9 cellular contexts compared by ENCODE assay signal in the genomic region with DNA sequence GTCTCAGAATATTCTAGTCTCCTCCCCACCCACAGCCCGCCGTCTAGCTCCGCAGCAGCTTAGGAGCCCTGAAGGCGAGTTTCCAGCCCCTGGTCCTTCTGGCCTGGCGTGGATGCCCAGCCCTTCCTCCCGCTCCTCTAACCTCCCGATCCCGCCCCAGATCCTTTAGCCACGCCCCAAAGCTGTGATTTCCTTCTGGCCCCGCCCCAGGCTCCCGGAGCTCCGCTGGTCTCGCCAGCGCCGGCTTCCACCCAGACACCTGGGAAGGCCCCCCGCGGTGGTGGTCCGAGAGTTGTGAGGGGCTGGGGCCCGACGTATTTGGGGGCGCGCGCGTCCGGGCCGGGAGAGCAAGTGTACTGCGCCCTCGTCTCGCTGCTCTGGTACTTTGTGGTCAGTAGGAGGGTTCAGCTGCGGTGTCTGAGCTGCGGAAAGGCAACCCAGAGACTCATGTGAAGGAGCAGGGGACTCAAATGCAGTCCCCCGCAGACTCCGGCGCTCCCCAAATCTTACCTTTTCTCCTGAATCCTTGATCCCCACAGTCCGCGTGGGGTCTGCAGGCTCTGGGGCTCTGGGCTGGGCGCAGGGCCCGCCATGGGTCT. TPM values are rescaled to one million over a fixed set of nuclear protein-coding genes. Genes with fewer than 3 reads are reported as not detected.
DNase-seq lines count a peak whose midpoint lies in the region; ATAC-seq and TF ChIP-seq lines count a peak whose summit lies in the region.
"Had no signal": no experiment of that assay in that cellular context is flagged by ENCODE, and none has a peak within 500 bp of the region (broad histone marks: within the 10 kb centered on the region; RNA-seq: fewer than 3 reads in every experiment).

A gene (minus strand): TSS at position 114 of the 599 bp plus-strand sequence. CDS start 2,374 bp downstream, outside the sequence.

- H3K9me3 ChIP-seq in SK-N-SH, result no peaks in the 10 kb centered on the region
- H3K9me3 ChIP-seq in mammary epithelial cell (replicated peaks; ENCODE audit: insufficient read depth, low read length), result no peaks in the 10 kb centered on the region
- H3K9me3 ChIP-seq in spleen, result no peaks in the 10 kb centered on the region

- H3F3A ChIP-seq in SK-N-SH (replicated peaks; ENCODE audit: insufficient read depth), result peaks cover 9% of the 10 kb centered on the region

- no peaks in the 10 kb centered on the region for H3K9me3 Mint-ChIP-seq in immature natural killer cell

- ATAC-seq in HG03139 (IDR thresholded peaks at IDR 0.05; ENCODE audit: unreplicated experiment), result no peak
- ATAC-seq in GM21381 (IDR thresholded peaks at IDR 0.05; ENCODE audit: unreplicated experiment), result no peak

- H3K27ac ChIP-seq in SK-N-SH (ENCODE audit: low read depth in 2 of 2, low read length in 1 of 2), result no peak within 1 kb of the TSS
- peak within 1 kb of the TSS; percentile 52 for H3K27ac ChIP-seq in mammary epithelial cell (ENCODE audit: insufficient read depth, low read depth, low read length)
- no peak within 1 kb of the TSS for H3K27ac ChIP-seq in spleen
- H3K27ac ChIP-seq: 22Rv1 had no signal

- H3K9me2 ChIP-seq in SK-N-SH, result no peaks in the 10 kb centered on the region

- H3K36me3 ChIP-seq in SK-N-SH (replicated peaks in 1 of 2; ENCODE audit: control insufficient read depth in 1 of 2, insufficient read depth in 2 of 2, low read length in 1 of 2), result no peaks in the 10 kb centered on the region
- H3K36me3 ChIP-seq in mammary epithelial cell (ENCODE audit: insufficient read depth, low read length), result no peaks in the 10 kb centered on the region
- no peaks in the 10 kb centered on the region for H3K36me3 ChIP-seq in spleen

- intact Hi-C loops in mammary epithelial cell (cut with micrococcal nuclease), result loop anchor here (5.0 kb wide), 1 partner anchor 60 kb away; no protein-coding TSS in a partner anchor
- intact Hi-C loops in spleen (cut with DNase I; ENCODE audit: low total_unique reads), result no loop called here

- no peak for TF ChIP-seq EP300 in SK-N-SH (IDR thresholded peaks at IDR 0.05; ENCODE audit: borderline replicate concordance in 1 of 2, low read depth in 1 of 2, low read length in 1 of 2)

- H4K20me1 ChIP-seq in SK-N-SH (ENCODE audit: insufficient read depth), result no peaks in the 10 kb centered on the region
- no peaks in the 10 kb centered on the region for H4K20me1 ChIP-seq in mammary epithelial cell (ENCODE audit: insufficient read depth, low read length)

- peak within 1 kb of the TSS; percentile 62; the same call in 1 of the 2 replicates for H3K9ac ChIP-seq in SK-N-SH
- peak within 1 kb of the TSS; percentile 63 for H3K9ac ChIP-seq in mammary epithelial cell (ENCODE audit: insufficient read depth, low read length)

- CTCF ChIA-PET in SK-N-SH (lab: Yijun Ruan, JAX), result interaction anchor here (0.6 to 3.2 kb wide), 12 partner anchors 10 to 386 kb away, joined by 3 to 13 read pairs (median 4); no protein-coding TSS in a partner anchor
- CTCF ChIA-PET in mammary epithelial cell (lab: Charles Lee; ENCODE audit: low non-redundant PET), result interaction anchor here (1.0 kb wide), 1 partner anchor 64 kb away, joined by 4 read pairs; a partner anchor contains a TSS

- peak within 1 kb of the TSS; percentile 65; the same call in 1 of the 2 replicates for H2AFZ ChIP-seq in SK-N-SH (ENCODE audit: low read depth)
- H2AFZ ChIP-seq in mammary epithelial cell (ENCODE audit: low read depth, low read length), result peak within 1 kb of the TSS; percentile 87

- no TSS peak for BruUV-seq in mammary epithelial cell (replicated peaks; lab: Mats Ljungman, UMichigan)

- 21% methylated on average over 15 of the region's 38 CpGs for WGBS in SK-N-SH (ENCODE audit: low lambda C conversion rate)
- 4% methylated on average over 30 of the region's 38 CpGs for WGBS in mammary epithelial cell (ENCODE audit: low coverage, missing lambda C conversion rate)
- WGBS in spleen, 5 donors, result 4 to 10% (median 6%) methylated on average over 17 to 38 of the region's 38 CpGs

- H3K36me3 Mint-ChIP-seq in immature natural killer cell, result peaks cover 0 to 5% (median 4%) of the 10 kb centered on the region in 3 donors

- H3K4me3 Mint-ChIP-seq in immature natural killer cell, result peak within 1 kb of the TSS; percentile 81 to 92 (median 89)

- H3K27ac Mint-ChIP-seq in immature natural killer cell, result peak within 1 kb of the TSS in 2 of 6 donors; percentile 27 to 46

- POLR2A ChIA-PET in SK-N-SH (lab: Yijun Ruan, JAX), result no interaction called here

- H3K4me3 ChIP-seq in SK-N-SH (ENCODE audit: low read depth in 2 of 2, low read length in 1 of 2), result peak within 1 kb of the TSS; percentile 55 to 71
- H3K4me3 ChIP-seq in mammary epithelial cell (replicated peaks in 1 of 3; ENCODE audit: insufficient read depth in 1 of 3, low read depth in 2 of 3, low read length in 3 of 3), result peak within 1 kb of the TSS; percentile 57 to 83 (median 69)
- H3K4me3 ChIP-seq in spleen, result peak within 1 kb of the TSS; percentile 33 to 73 (median 51)

- dilution Hi-C loops in mammary epithelial cell (cut with HindIII; ENCODE audit: low sequenced_read_pairs), result loop anchor here (5.0 kb wide), 1 partner anchor 65 kb away; a partner anchor contains a TSS

- no peak for TF ChIP-seq CTCF in SK-N-SH (IDR thresholded peaks at IDR 0.05)
- TF ChIP-seq CTCF in mammary epithelial cell (conservative IDR thresholded peaks at IDR 0.05 in 1 of 2, IDR thresholded peaks at IDR 0.05 in 1 of 2; ENCODE audit: extremely low read depth in 1 of 2, insufficient read depth in 1 of 2, low read depth in 1 of 2, low read length in 2 of 2), result no peak
- TF ChIP-seq CTCF in spleen (IDR thresholded peaks at IDR 0.05 in 8 of 11, conservative IDR thresholded peaks at IDR 0.05 in 3 of 11), result no peak

- no peaks in the 10 kb centered on the region for H3K27me3 ChIP-seq in SK-N-SH (ENCODE audit: insufficient read depth)
- no peaks in the 10 kb centered on the region for H3K27me3 ChIP-seq in mammary epithelial cell (ENCODE audit: insufficient read depth, low read length)
- H3K27me3 ChIP-seq in spleen (replicated peaks in 1 of 7), result peaks cover 0 to 77% (median 33%) of the 10 kb centered on the region in 7 donors

- H3K4me1 ChIP-seq in SK-N-SH (ENCODE audit: control insufficient read depth in 1 of 2, insufficient read depth in 2 of 2, low read depth in 1 of 2, low read length in 1 of 2) (peaks cover 0 to 15% of the 10 kb centered on the region in 2 experiments; a peak in 2 of 4 replicates), mammary epithelial cell (ENCODE audit: insufficient read depth, low read length) (peaks cover 26% of the 10 kb centered on the region), spleen (peaks cover 14 to 30% (median 23%) of the 10 kb centered on the region in 6 donors)

- peaks cover 59% of the 10 kb centered on the region for H3K79me2 ChIP-seq in SK-N-SH (ENCODE audit: insufficient read depth)
- H3K79me2 ChIP-seq in mammary epithelial cell (ENCODE audit: insufficient read depth, low read length), result peaks cover 39% of the 10 kb centered on the region

- DNase-seq in DMS 273 (lab: John Stamatoyannopoulos, UW; ENCODE audit: unreplicated experiment), result peak; percentile 73
- DNase-seq in DMS 273 treated with DMSO at 0.1 percent for 48 hours (lab: John Stamatoyannopoulos, UW), result no peak
- DNase-seq in SK-N-SH, result peak; percentile 87
- peak; percentile 69 for DNase-seq in mammary epithelial cell
- peak in 1 of 3 donors; percentile 19 for DNase-seq in immature natural killer cell
- peak; percentile 79 for DNase-seq in spleen

- H3K4me1 Mint-ChIP-seq in immature natural killer cell, result peaks cover 18 to 20% of the 10 kb centered on the region in 2 donors

- TF ChIP-seq POLR2A in spleen (IDR thresholded peaks at IDR 0.05), result no peak

- in situ Hi-C loops in mammary epithelial cell (cut with MboI; ENCODE audit: low sequenced_read_pairs in 2 of 2), result no loop called here

- TF ChIP-seq RAD21 in SK-N-SH (IDR thresholded peaks at IDR 0.05; ENCODE audit: low read length), result no peak

- H3K27me3 Mint-ChIP-seq in immature natural killer cell (ENCODE audit: low read depth in 3 of 3), result peaks cover 10 to 20% (median 13%) of the 10 kb centered on the region in 3 donors

- H3K4me2 ChIP-seq in SK-N-SH, result peak within 1 kb of the TSS; percentile 93
- peak within 1 kb of the TSS; percentile 94 for H3K4me2 ChIP-seq in mammary epithelial cell (ENCODE audit: insufficient read depth, low read depth, low read length)

TF ChIP-seq in SK-N-SH, 30 proteins besides CTCF, POLR2A, EP300 and RAD21 (continues in another document):
- no peak for TF ChIP-seq RCOR1 (IDR thresholded peaks at IDR 0.05; ENCODE audit: low read length)
- TF ChIP-seq, protein P1, sequence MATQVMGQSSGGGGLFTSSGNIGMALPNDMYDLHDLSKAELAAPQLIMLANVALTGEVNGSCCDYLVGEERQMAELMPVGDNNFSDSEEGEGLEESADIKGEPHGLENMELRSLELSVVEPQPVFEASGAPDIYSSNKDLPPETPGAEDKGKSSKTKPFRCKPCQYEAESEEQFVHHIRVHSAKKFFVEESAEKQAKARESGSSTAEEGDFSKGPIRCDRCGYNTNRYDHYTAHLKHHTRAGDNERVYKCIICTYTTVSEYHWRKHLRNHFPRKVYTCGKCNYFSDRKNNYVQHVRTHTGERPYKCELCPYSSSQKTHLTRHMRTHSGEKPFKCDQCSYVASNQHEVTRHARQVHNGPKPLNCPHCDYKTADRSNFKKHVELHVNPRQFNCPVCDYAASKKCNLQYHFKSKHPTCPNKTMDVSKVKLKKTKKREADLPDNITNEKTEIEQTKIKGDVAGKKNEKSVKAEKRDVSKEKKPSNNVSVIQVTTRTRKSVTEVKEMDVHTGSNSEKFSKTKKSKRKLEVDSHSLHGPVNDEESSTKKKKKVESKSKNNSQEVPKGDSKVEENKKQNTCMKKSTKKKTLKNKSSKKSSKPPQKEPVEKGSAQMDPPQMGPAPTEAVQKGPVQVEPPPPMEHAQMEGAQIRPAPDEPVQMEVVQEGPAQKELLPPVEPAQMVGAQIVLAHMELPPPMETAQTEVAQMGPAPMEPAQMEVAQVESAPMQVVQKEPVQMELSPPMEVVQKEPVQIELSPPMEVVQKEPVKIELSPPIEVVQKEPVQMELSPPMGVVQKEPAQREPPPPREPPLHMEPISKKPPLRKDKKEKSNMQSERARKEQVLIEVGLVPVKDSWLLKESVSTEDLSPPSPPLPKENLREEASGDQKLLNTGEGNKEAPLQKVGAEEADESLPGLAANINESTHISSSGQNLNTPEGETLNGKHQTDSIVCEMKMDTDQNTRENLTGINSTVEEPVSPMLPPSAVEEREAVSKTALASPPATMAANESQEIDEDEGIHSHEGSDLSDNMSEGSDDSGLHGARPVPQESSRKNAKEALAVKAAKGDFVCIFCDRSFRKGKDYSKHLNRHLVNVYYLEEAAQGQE (IDR thresholded peaks at IDR 0.05; ENCODE audit: low read depth, low read length), result no peak
- TF ChIP-seq GABPA (IDR thresholded peaks at IDR 0.05; ENCODE audit: low read depth), result no peak
- TF ChIP-seq TEAD4 (IDR thresholded peaks at IDR 0.05; ENCODE audit: borderline replicate concordance, insufficient read depth), result no peak

RNA-seq across cellular contexts. Expression of the gene that starts here (rescaled TPM):
- polyA plus RNA-seq in SK-N-SH (2012; rRNA removed), result 2.0 and 2.1 TPM in 2 replicates
- polyA plus RNA-seq in SK-N-SH (2012; cell fraction: cytosol; rRNA removed), result 0.53 and 0.93 TPM in 2 replicates
- 14.3 and 19.4 TPM in 2 replicates for polyA plus RNA-seq in SK-N-SH (2012; cell fraction: nucleus; rRNA removed)
- 1 to 10 TPM in 1 of 2 donors, under 1 TPM in 1; 0.83 to 5.1 TPM for total RNA-seq in mammary epithelial cell
- polyA plus RNA-seq in mammary epithelial cell, result 4.2 TPM
- 9.8 TPM for polyA minus RNA-seq in mammary epithelial cell
- not detected for polyA plus RNA-seq in immature natural killer cell
- not detected for total RNA-seq in spleen
- polyA plus RNA-seq in spleen, result under 1 TPM in 2 of 3 donors, not detected in 1; 0.03 to 0.06 TPM

Comparison
In these comparisons a context has a peak if more than half of its experiments do, and no peak if none do; other contexts are left out.
1. Peak in DNase-seq and H3K4me3 ChIP-seq in spleen; RNA of the gene not detected or under 1 TPM.